Comparison of ENCODE assay signal across 17 cellular contexts in the genomic region with DNA sequence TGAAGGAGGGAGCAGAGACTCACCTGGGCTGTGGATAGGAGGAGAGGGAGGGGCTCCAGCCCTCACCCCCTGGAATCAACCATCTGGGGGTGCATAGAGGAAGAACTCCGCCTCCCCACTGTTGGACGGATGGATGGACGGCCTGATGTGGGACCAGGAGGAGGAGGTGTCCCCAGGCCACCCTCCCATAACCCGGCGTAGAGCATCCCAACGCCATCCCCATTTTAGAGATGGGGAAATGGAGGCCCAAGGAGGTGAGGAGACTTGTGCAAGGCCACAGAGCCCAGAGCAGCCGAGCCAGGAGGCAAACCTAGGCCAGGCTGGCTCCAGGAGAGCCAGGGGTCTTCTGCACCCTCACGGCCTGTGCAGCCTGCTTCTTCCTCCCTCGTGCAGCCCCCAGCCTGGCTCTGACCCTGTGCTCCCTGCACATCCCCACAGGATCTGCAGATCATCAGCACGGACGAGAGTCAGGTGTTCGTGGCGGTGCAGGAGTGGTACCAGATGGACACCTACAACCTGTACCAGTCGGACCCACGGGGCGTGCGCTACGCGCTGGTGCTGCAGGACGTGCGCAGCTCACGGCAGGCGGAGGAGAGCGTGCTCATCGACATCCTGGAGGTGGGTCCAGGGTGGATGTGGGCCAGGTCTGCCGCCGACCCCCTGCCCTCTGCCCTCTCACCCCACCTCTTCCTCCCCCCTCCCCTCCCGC.
"Had no signal": no experiment of that assay in that cellular context is flagged by ENCODE, and none has a peak within 500 bp of the region (broad histone marks: within the 10 kb centered on the region; RNA-seq: fewer than 3 reads in every experiment).

No MANE protein-coding gene starts in this region.

- H3K9me3 ChIP-seq: neutrophil, suprapubic skin, thyroid gland, upper lobe of left lung, uterus had no signal

- H3K27me3 ChIP-seq: dorsolateral prefrontal cortex, neutrophil, thyroid gland, upper lobe of left lung, uterus had no signal

- DNase-seq: cortex of kidney; effector CD8-positive, alpha-beta T cell; heart right ventricle; hypothalamus; islet precursor cell; mesendoderm; naive B cell; stimulated activated naive CD4-positive, alpha-beta T cell; thyroid gland; uterus had no signal

- H3K4me3 ChIP-seq: dorsolateral prefrontal cortex, heart right ventricle, left lung, lung, suprapubic skin, thyroid gland, upper lobe of left lung, uterus had no signal

- ATAC-seq: esophagus mucosa, left lung had no signal

- H3K4me1 ChIP-seq: suprapubic skin, thyroid gland, upper lobe of left lung, uterus had no signal

- H3K27ac ChIP-seq: dorsolateral prefrontal cortex, heart right ventricle, left lung, neutrophil, suprapubic skin, thyroid gland, upper lobe of left lung, uterus had no signal

- H3K36me3 ChIP-seq: heart right ventricle, left lung, neutrophil, suprapubic skin, thyroid gland, upper lobe of left lung, uterus had no signal
